Comparison of ENCODE assay signal across 1 cellular context in genomic region chr15:70271422-70272088, GRCh38.
TF ChIP-seq lines count a peak whose summit lies in the region.

No MANE protein-coding gene starts in this region.

TF ChIP-seq in HEK293, 187 proteins besides CTCF, POLR2A, EP300 and RAD21 (continued from another document and continues in another):
- peak; percentile 89 for TF ChIP-seq ZNF18 (tag by site-specific recombination; IDR thresholded peaks at IDR 0.05)
- TF ChIP-seq ZNF473 (tag by site-specific recombination; IDR thresholded peaks at IDR 0.05), result no peak
- no peak for TF ChIP-seq ZNF521 (tag by site-specific recombination; IDR thresholded peaks at IDR 0.05)
- peak; percentile 98 for TF ChIP-seq ZNF600 (tag by site-specific recombination; IDR thresholded peaks at IDR 0.05)
- no peak for TF ChIP-seq ZNF704 (tag by site-specific recombination; IDR thresholded peaks at IDR 0.05)
- 0 out of 2 replicates have a peak, but pooled peaks have one; percentile 6 for TF ChIP-seq ZNF488 (tag by site-specific recombination; IDR thresholded peaks at IDR 0.05)
- TF ChIP-seq PRDM4 (tag by site-specific recombination; IDR thresholded peaks at IDR 0.05), result no peak
- TF ChIP-seq ZNF280D (tag by site-specific recombination; IDR thresholded peaks at IDR 0.05), result no peak
- peak; percentile 99 for TF ChIP-seq ZNF660 (tag by site-specific recombination; IDR thresholded peaks at IDR 0.05)
- peak; percentile 85 for TF ChIP-seq ZNF184 (tag by site-specific recombination; IDR thresholded peaks at IDR 0.05)
- peak; percentile 56 for TF ChIP-seq FEZF1 (tag by site-specific recombination; IDR thresholded peaks at IDR 0.05)
- TF ChIP-seq PATZ1 (tag by site-specific recombination; IDR thresholded peaks at IDR 0.05), result peak; percentile 51
- TF ChIP-seq ZFP41 (tag by site-specific recombination; IDR thresholded peaks at IDR 0.05; ENCODE audit: borderline replicate concordance), result no peak
- TF ChIP-seq ZNF2 (tag by site-specific recombination; IDR thresholded peaks at IDR 0.05), result no peak
- no peak for TF ChIP-seq ZNF513 (tag by site-specific recombination; IDR thresholded peaks at IDR 0.05)
- peak; percentile 33; the same call in 1 of the 2 replicates for TF ChIP-seq ZBTB8A (tag by site-specific recombination; IDR thresholded peaks at IDR 0.05)
- peak; percentile 98 for TF ChIP-seq SCRT2 (tag by site-specific recombination; IDR thresholded peaks at IDR 0.05)
- no peak for TF ChIP-seq ZNF76 (tag by site-specific recombination; IDR thresholded peaks at IDR 0.05; ENCODE audit: borderline replicate concordance, low read depth)
- TF ChIP-seq ZNF175 (tag by site-specific recombination; IDR thresholded peaks at IDR 0.05), result no peak
- no peak for TF ChIP-seq PRDM2 (tag by site-specific recombination; IDR thresholded peaks at IDR 0.05; ENCODE audit: borderline replicate concordance)
- TF ChIP-seq ATF2 (tag by site-specific recombination; IDR thresholded peaks at IDR 0.05; ENCODE audit: low read depth), result no peak
- no peak for TF ChIP-seq ZNF354C (tag by site-specific recombination; IDR thresholded peaks at IDR 0.05; ENCODE audit: borderline replicate concordance, low read depth)
- peak; percentile 96 for TF ChIP-seq ZIC2 (tag by site-specific recombination; IDR thresholded peaks at IDR 0.05)
- TF ChIP-seq ZNF530 (tag by site-specific recombination; IDR thresholded peaks at IDR 0.05; ENCODE audit: low read depth), result no peak
- 0 out of 2 replicates have a peak, but pooled peaks have one; percentile 18 for TF ChIP-seq TRIM28 (IDR thresholded peaks at IDR 0.05; ENCODE audit: borderline replicate concordance, low read length)
- peak; percentile 72; the same call in 1 of the 2 replicates for TF ChIP-seq ZNF324 (tag by site-specific recombination; IDR thresholded peaks at IDR 0.05)
- peak; percentile 74 for TF ChIP-seq ZNF629 (tag by site-specific recombination; IDR thresholded peaks at IDR 0.05)
- no peak for TF ChIP-seq ZNF837 (tag by site-specific recombination; IDR thresholded peaks at IDR 0.05)
- peak; percentile 76; the same call in 1 of the 2 replicates for TF ChIP-seq ZNF24 (tag by site-specific recombination; IDR thresholded peaks at IDR 0.05)
- TF ChIP-seq ZNF23 (tag by site-specific recombination; IDR thresholded peaks at IDR 0.05; ENCODE audit: borderline replicate concordance), result no peak
- no peak for TF ChIP-seq ZNF223 (tag by site-specific recombination; IDR thresholded peaks at IDR 0.05)
- TF ChIP-seq ZNF623 (tag by site-specific recombination; IDR thresholded peaks at IDR 0.05), result no peak
- TF ChIP-seq ZNF280C (tag by site-specific recombination; IDR thresholded peaks at IDR 0.05), result no peak
